Comparison of ENCODE assay signal across 22 cellular contexts in genomic region chrX:120568047-120568446, GRCh38.
"Had no signal": no experiment of that assay in that cellular context is flagged by ENCODE, and none has a peak within 500 bp of the region (broad histone marks: within the 10 kb centered on the region; RNA-seq: fewer than 3 reads in every experiment).

No MANE protein-coding gene starts in this region.

- H3K36me3 Mint-ChIP-seq: activated CD4-positive, alpha-beta memory T cell treated with anti-CD3 and anti-CD28 coated beads for 36 hours; activated CD8-positive, alpha-beta memory T cell treated with anti-CD3 and anti-CD28 coated beads, Interleukin-2, amount 10 ng/mL, durations not matched to agents 7 days and 5 days; activated naive CD8-positive, alpha-beta T cell treated with anti-CD3 and anti-CD28 coated beads for 36 hours; T-cell had no signal

- H3K36me3 ChIP-seq: gastroesophageal sphincter, heart left ventricle, tibial artery, uterus had no signal

- H3K9me3 Mint-ChIP-seq: activated B cell treated with CpG ODN at 0.5 μM for 24 hours; activated CD4-positive, alpha-beta memory T cell treated with anti-CD3 and anti-CD28 coated beads for 36 hours; activated naive CD8-positive, alpha-beta T cell treated with anti-CD3 and anti-CD28 coated beads for 36 hours; activated T-helper 17 cell treated with anti-CD3 and anti-CD28 coated beads, Interleukin-2, amount 50 U/mL, for 72 hours; T-cell had no signal

- H3K27ac Mint-ChIP-seq: activated B cell treated with CpG ODN at 0.5 μM for 24 hours; activated CD4-positive, alpha-beta memory T cell treated with anti-CD3 and anti-CD28 coated beads for 36 hours; activated CD8-positive, alpha-beta memory T cell treated with anti-CD3 and anti-CD28 coated beads, Interleukin-2, amount 10 ng/mL, durations not matched to agents 7 days and 5 days; activated T-helper 17 cell treated with anti-CD3 and anti-CD28 coated beads, Interleukin-2, amount 50 U/mL, for 72 hours; endodermal cell; nephron progenitor cell; T-cell had no signal

- H3K4me1 Mint-ChIP-seq: activated B cell treated with CpG ODN at 0.5 μM for 24 hours; activated T-helper 17 cell treated with anti-CD3 and anti-CD28 coated beads, Interleukin-2, amount 50 U/mL, for 72 hours; nephron progenitor cell had no signal

- DNase-seq: activated B cell treated with CpG ODN at 0.5 μM for 24 hours; activated CD4-positive, alpha-beta memory T cell treated with anti-CD3 and anti-CD28 coated beads for 36 hours; activated CD4-positive, alpha-beta T cell treated with anti-CD3 and anti-CD28 coated beads for 4 hours; activated CD8-positive, alpha-beta memory T cell treated with anti-CD3 and anti-CD28 coated beads, Interleukin-2, amount 10 ng/mL, durations not matched to agents 7 days and 5 days; activated naive CD4-positive, alpha-beta T cell; activated naive CD8-positive, alpha-beta T cell treated with anti-CD3 and anti-CD28 coated beads for 36 hours; amniotic stem cell; caudate nucleus; dorsolateral prefrontal cortex; endodermal cell; heart left ventricle; midbrain; nephron progenitor cell; nucleus accumbens; stimulated activated CD4-positive, alpha-beta T cell treated with anti-CD3 and anti-CD28 coated beads, Interleukin-1b, Interleukin-23, amount 100 ng/mL, for 48 hours; stimulated activated naive CD4-positive, alpha-beta T cell treated with Interleukin-2 at 50 U/mL for 16 hours; T-cell; tibial artery; uterus had no signal

- H3K27me3 Mint-ChIP-seq: activated B cell treated with CpG ODN at 0.5 μM for 24 hours; activated CD4-positive, alpha-beta memory T cell treated with anti-CD3 and anti-CD28 coated beads for 36 hours; activated CD8-positive, alpha-beta memory T cell treated with anti-CD3 and anti-CD28 coated beads, Interleukin-2, amount 10 ng/mL, durations not matched to agents 7 days and 5 days; activated naive CD8-positive, alpha-beta T cell treated with anti-CD3 and anti-CD28 coated beads for 36 hours; activated T-helper 17 cell treated with anti-CD3 and anti-CD28 coated beads, Interleukin-2, amount 50 U/mL, for 72 hours; T-cell had no signal

- H3K4me3 ChIP-seq: dorsolateral prefrontal cortex, gastroesophageal sphincter, heart left ventricle, lung, tibial artery, uterus had no signal

- H3K4me3 Mint-ChIP-seq: activated B cell treated with CpG ODN at 0.5 μM for 24 hours; activated CD4-positive, alpha-beta memory T cell treated with anti-CD3 and anti-CD28 coated beads for 36 hours; activated CD8-positive, alpha-beta memory T cell treated with anti-CD3 and anti-CD28 coated beads, Interleukin-2, amount 10 ng/mL, durations not matched to agents 7 days and 5 days; activated naive CD8-positive, alpha-beta T cell treated with anti-CD3 and anti-CD28 coated beads for 36 hours; activated T-helper 17 cell treated with anti-CD3 and anti-CD28 coated beads, Interleukin-2, amount 50 U/mL, for 72 hours; endodermal cell; nephron progenitor cell; T-cell had no signal

- H3K9me3 ChIP-seq: gastroesophageal sphincter, tibial artery, uterus had no signal

- H3K27me3 ChIP-seq: gastroesophageal sphincter, heart left ventricle, tibial artery, uterus had no signal

- H3K4me1 ChIP-seq: tibial artery, uterus had no signal

- ATAC-seq: activated CD8-positive, alpha-beta memory T cell treated with anti-CD3 and anti-CD28 coated beads, Interleukin-2, amount 10 ng/mL, durations not matched to agents 7 days and 5 days; activated T-helper 17 cell treated with anti-CD3 and anti-CD28 coated beads, Interleukin-2, amount 50 U/mL, for 72 hours; gastroesophageal sphincter; heart left ventricle; T-cell had no signal

- H3K27ac ChIP-seq: dorsolateral prefrontal cortex, gastroesophageal sphincter, heart left ventricle, tibial artery, uterus had no signal
